8 cellular contexts compared by ENCODE assay signal in the genomic region with DNA sequence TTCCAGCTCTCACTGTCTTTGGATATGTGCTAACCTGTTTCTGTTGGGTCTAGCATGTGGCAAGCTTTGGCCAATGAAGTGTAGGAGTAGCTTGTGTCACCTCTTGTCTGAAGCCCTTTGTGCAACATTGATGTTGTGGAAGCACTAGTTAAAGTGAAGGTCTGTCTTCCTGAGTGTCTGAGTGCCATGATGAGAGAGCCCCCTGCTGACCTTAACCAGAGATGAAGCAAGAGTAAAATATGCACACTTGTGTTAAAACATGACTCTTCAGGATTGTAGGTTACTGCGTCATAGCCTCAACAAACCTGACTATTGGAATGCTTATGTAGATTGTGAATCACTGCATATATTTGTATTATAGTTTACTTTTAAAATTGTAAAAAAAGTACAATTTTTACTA.
DNase-seq lines count a peak whose midpoint lies in the region; ATAC-seq, FAIRE-seq and TF ChIP-seq lines count a peak whose summit lies in the region.

No MANE protein-coding gene starts in this region.

- no peak for TF ChIP-seq POLR2A in endothelial cell of umbilical vein (IDR thresholded peaks at IDR 0.05; ENCODE audit: low read depth, low read length)

- TF ChIP-seq CTCF in endothelial cell of umbilical vein (IDR thresholded peaks at IDR 0.05; ENCODE audit: extremely low read depth in 1 of 2, insufficient read depth in 1 of 2, low read depth in 1 of 2, low read length in 2 of 2) (no peak), pancreas (IDR thresholded peaks at IDR 0.05) (no peak)

- no peaks in the 10 kb centered on the region for H4K20me1 ChIP-seq in endothelial cell of umbilical vein (replicated peaks; ENCODE audit: control insufficient read depth, extremely low read depth, insufficient read depth, low read length)

- FAIRE-seq in endothelial cell of umbilical vein (lab: Jason Lieb, UNC) = no peak
- no peak for FAIRE-seq in pancreas (lab: Jason Lieb, UNC)

- no peaks in the 10 kb centered on the region for H3K27me3 ChIP-seq in endothelial cell of umbilical vein (ENCODE audit: control insufficient read depth in 2 of 2, insufficient read depth in 2 of 2, low read length in 2 of 2)
- H3K27me3 ChIP-seq in pancreas = no peaks in the 10 kb centered on the region

- no TSS peak for BruUV-seq in endothelial cell of umbilical vein (replicated peaks; lab: Mats Ljungman, UMichigan)

- H3K4me1 ChIP-seq in endothelial cell of umbilical vein (ENCODE audit: control insufficient read depth, extremely low read depth, insufficient read depth, low read length) (no peaks in the 10 kb centered on the region), pancreas (no peaks in the 10 kb centered on the region)

- dilution Hi-C loops in endothelial cell of umbilical vein (cut with MboI; ENCODE audit: extremely low pct_ligation_motif_present, low sequenced_read_pairs) = no loop called here

- ATAC-seq in HG02759 (IDR thresholded peaks at IDR 0.05; ENCODE audit: unreplicated experiment) (no peak), pancreas (no peak), GM18870 (IDR thresholded peaks at IDR 0.05; ENCODE audit: unreplicated experiment) (no peak)

- intact Hi-C loops in endothelial cell of umbilical vein (cut with micrococcal nuclease) (no loop called here), pancreas (cut with DNase I) (no loop called here)

- H3K36me3 ChIP-seq in endothelial cell of umbilical vein (ENCODE audit: control insufficient read depth in 2 of 2, extremely low read depth in 1 of 2, insufficient read depth in 2 of 2, low read length in 2 of 2) = no peaks in the 10 kb centered on the region
- H3K36me3 ChIP-seq in pancreas = no peaks in the 10 kb centered on the region

- H3K9ac ChIP-seq in endothelial cell of umbilical vein (replicated peaks; ENCODE audit: extremely low read depth, insufficient read depth, low read length) = no peak overlapping the region

- H3K4me2 ChIP-seq in endothelial cell of umbilical vein (ENCODE audit: insufficient read depth, low read length) = no peak overlapping the region

- H3K79me2 ChIP-seq in endothelial cell of umbilical vein (ENCODE audit: control insufficient read depth, insufficient read depth, low read length) = no peaks in the 10 kb centered on the region

- H3K27ac ChIP-seq in endothelial cell of umbilical vein (ENCODE audit: insufficient read depth, low read depth, low read length) = no peak overlapping the region
- H3K27ac ChIP-seq in pancreas = no peak overlapping the region

- no peak overlapping the region for H3K4me3 ChIP-seq in endothelial cell of umbilical vein (replicated peaks in 1 of 3; ENCODE audit: insufficient read depth in 1 of 3, low read depth in 1 of 3, low read length in 3 of 3)
- no peak overlapping the region for H3K4me3 ChIP-seq in pancreas

- CTCF ChIA-PET in endothelial cell of umbilical vein (lab: Charles Lee) = no interaction called here

- peak overlapping the region; percentile 14 for H2AFZ ChIP-seq in endothelial cell of umbilical vein (ENCODE audit: low read depth, low read length)

- POLR2A ChIA-PET in endothelial cell of umbilical vein (lab: Charles Lee) = no interaction called here

- DNase-seq in HT1080 (ENCODE audit: low read depth) = peak; percentile 59
- peak; percentile 29 for DNase-seq in NCI-H82 treated with DMSO at 0.1 percent for 48 hours (lab: John Stamatoyannopoulos, UW; ENCODE audit: unreplicated experiment)
- no peak for DNase-seq in endothelial cell of umbilical vein (ENCODE audit: low read depth, low spot score)
- DNase-seq in putamen (ENCODE audit: low spot score) = peak; percentile 79
- no peak for DNase-seq in pancreas
- no peak for DNase-seq in activated CD4-positive, alpha-beta T cell treated with anti-CD3 and anti-CD28 coated beads for 48 hours

- H3K9me3 ChIP-seq in endothelial cell of umbilical vein (replicated peaks; ENCODE audit: control insufficient read depth, insufficient read depth, low read length) = no peaks in the 10 kb centered on the region
- no peaks in the 10 kb centered on the region for H3K9me3 ChIP-seq in pancreas

- H3K9me1 ChIP-seq in endothelial cell of umbilical vein (replicated peaks; ENCODE audit: control insufficient read depth, extremely low read depth, insufficient read depth, low read length) = no peaks in the 10 kb centered on the region

- WGBS in pancreas, 2 donors = 38 to 79% methylated on average over 1 of the region's 1 CpG

TF ChIP-seq in endothelial cell of umbilical vein, 7 proteins besides CTCF, POLR2A, EP300 and RAD21:
- no peak for TF ChIP-seq MYC (IDR thresholded peaks at IDR 0.05; ENCODE audit: low read depth, low read length)
- no peak for TF ChIP-seq JUN (IDR thresholded peaks at IDR 0.05; ENCODE audit: borderline replicate concordance, insufficient read depth, insufficient read length, low read depth)
- TF ChIP-seq GATA2 (IDR thresholded peaks at IDR 0.05; ENCODE audit: insufficient read depth, insufficient read length, low read depth, low read length) = no peak
- TF ChIP-seq EZH2 (IDR thresholded peaks at IDR 0.05; ENCODE audit: borderline replicate concordance, low read depth, low read length, severe bottlenecking) = no peak
- TF ChIP-seq, protein P1, sequence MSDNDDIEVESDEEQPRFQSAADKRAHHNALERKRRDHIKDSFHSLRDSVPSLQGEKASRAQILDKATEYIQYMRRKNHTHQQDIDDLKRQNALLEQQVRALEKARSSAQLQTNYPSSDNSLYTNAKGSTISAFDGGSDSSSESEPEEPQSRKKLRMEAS (IDR thresholded peaks at IDR 0.05; ENCODE audit: insufficient read depth, insufficient read length) = no peak
- TF ChIP-seq FOS (IDR thresholded peaks at IDR 0.05; ENCODE audit: borderline replicate concordance, insufficient read depth, low read length) = no peak
- TF ChIP-seq POLR2AphosphoS5 (IDR thresholded peaks at IDR 0.05; ENCODE audit: insufficient read depth, low read depth, low read length) = no peak

Comparison
In these comparisons a context has a peak if more than half of its experiments do, and no peak if none do; other contexts are left out.
1. DNase-seq: peak in HT1080 (single experiment), NCI-H82 treated with DMSO at 0.1 percent for 48 hours (single experiment) and putamen (single experiment); none in endothelial cell of umbilical vein (single experiment), pancreas (0 of 6) and activated CD4-positive, alpha-beta T cell treated with anti-CD3 and anti-CD28 coated beads for 48 hours (single experiment).